Comparison of ENCODE assay signal across 8 cellular contexts in genomic region chr1:37595440-37596181, GRCh38. TPM values are rescaled to one million over a fixed set of nuclear protein-coding genes. Genes with fewer than 3 reads are reported as not detected.
DNase-seq lines count a peak whose midpoint lies in the region; ATAC-seq and TF ChIP-seq lines count a peak whose summit lies in the region.

GNL2 (minus strand) TSS chr1:37595937; CDS start chr1:37595822, 115 bp downstream.

- DNase-seq in CD14-positive monocyte (ENCODE audit: low spot score) (peak; percentile 96), NCI-H82 (lab: John Stamatoyannopoulos, UW) (peak; percentile 99), dorsolateral prefrontal cortex (peak; percentile 93 to 98 (median 96)), right lobe of liver (peak; percentile 98)
- DNase-seq in activated CD4-positive, alpha-beta memory T cell treated with anti-CD3 and anti-CD28 coated beads for 36 hours: peak; percentile 98
- peak; percentile 94 to 96 for DNase-seq in stimulated activated CD4-positive, alpha-beta T cell treated with anti-CD3 and anti-CD28 coated beads, Interleukin-4, amount 100 ng/mL, for 4 hours

- CTCF ChIA-PET in activated CD4-positive, alpha-beta memory T cell treated with anti-CD3 and anti-CD28 coated beads for 36 hours (lab: Charles Lee): interaction anchor here (0.7 to 1.4 kb wide), 4 partner anchors 81 to 95 kb away, joined by 3 to 7 read pairs (median 5); partner anchors contain the start of gene MEAF6

- POLR2A ChIA-PET in activated CD4-positive, alpha-beta memory T cell treated with anti-CD3 and anti-CD28 coated beads for 36 hours (lab: Charles Lee): interaction anchor here (1.0 to 1.8 kb wide), 5 partner anchors 14 to 116 kb away, joined by 3 to 5 read pairs (median 4); partner anchors contain the start of genes CDCA8 and MEAF6

- TF ChIP-seq CTCF in CD14-positive monocyte (IDR thresholded peaks at IDR 0.05) (no peak), dorsolateral prefrontal cortex (IDR thresholded peaks at IDR 0.05 in 54 of 56, conservative IDR thresholded peaks at IDR 0.05 in 2 of 56; ENCODE audit: low read depth in 1 of 56, partially characterized antibody in 56 of 56) (peak in 42 of 56 donors; percentile 9 to 61 (median 32)), right lobe of liver (IDR thresholded peaks at IDR 0.05) (no peak)

- H3K27me3 ChIP-seq in dorsolateral prefrontal cortex (no peaks in the 10 kb centered on the region), right lobe of liver (no peaks in the 10 kb centered on the region)

- H3K36me3 Mint-ChIP-seq in CD14-positive monocyte: peaks cover 25 to 28% of the 10 kb centered on the region in 2 donors
- H3K36me3 Mint-ChIP-seq in activated CD4-positive, alpha-beta memory T cell treated with anti-CD3 and anti-CD28 coated beads for 36 hours: peaks cover 24% of the 10 kb centered on the region

- peak within 1 kb of the TSS; percentile 96 to 99 for H3K4me3 Mint-ChIP-seq in CD14-positive monocyte
- peak within 1 kb of the TSS; percentile 100 for H3K4me3 Mint-ChIP-seq in activated CD4-positive, alpha-beta memory T cell treated with anti-CD3 and anti-CD28 coated beads for 36 hours

- peaks cover 0 to 4% (median 4%) of the 10 kb centered on the region in 3 donors for H3K27me3 Mint-ChIP-seq in CD14-positive monocyte (ENCODE audit: low read depth in 3 of 3)
- H3K27me3 Mint-ChIP-seq in activated CD4-positive, alpha-beta memory T cell treated with anti-CD3 and anti-CD28 coated beads for 36 hours: no peaks in the 10 kb centered on the region

- no peaks in the 10 kb centered on the region for H3K9me3 ChIP-seq in right lobe of liver

- WGBS in right lobe of liver (ENCODE audit: insufficient coverage, low coverage, low lambda C conversion rate, missing lambda C conversion rate): under 1% methylated on average over 32 of the region's 51 CpGs

- H3K27ac Mint-ChIP-seq in CD14-positive monocyte: peak within 1 kb of the TSS; percentile 99 to 100 (median 99)
- H3K27ac Mint-ChIP-seq in activated CD4-positive, alpha-beta memory T cell treated with anti-CD3 and anti-CD28 coated beads for 36 hours: peak within 1 kb of the TSS; percentile 98

- peaks cover 0 to 2% (median 0%) of the 10 kb centered on the region in 7 donors for H3K9me3 Mint-ChIP-seq in CD14-positive monocyte
- H3K9me3 Mint-ChIP-seq in activated CD4-positive, alpha-beta memory T cell treated with anti-CD3 and anti-CD28 coated beads for 36 hours: no peaks in the 10 kb centered on the region

- peaks cover 19% of the 10 kb centered on the region for H3K4me1 Mint-ChIP-seq in CD14-positive monocyte
- H3K4me1 Mint-ChIP-seq in activated CD4-positive, alpha-beta memory T cell treated with anti-CD3 and anti-CD28 coated beads for 36 hours (ENCODE audit: low read depth): peaks cover 37% of the 10 kb centered on the region

- H3K27ac ChIP-seq in dorsolateral prefrontal cortex: peak within 1 kb of the TSS in 51 of 59 donors; percentile 11 to 89 (median 57)
- H3K27ac ChIP-seq in right lobe of liver: peak within 1 kb of the TSS; percentile 37 to 76 (median 71)

- H3K4me3 ChIP-seq in dorsolateral prefrontal cortex: peak within 1 kb of the TSS; percentile 63 to 99 (median 91)
- peak within 1 kb of the TSS; percentile 69 to 87 (median 81) for H3K4me3 ChIP-seq in right lobe of liver

- H3K36me3 ChIP-seq in right lobe of liver: peaks cover 0 to 23% (median 9%) of the 10 kb centered on the region in 4 donors

- ATAC-seq in GM19397 (IDR thresholded peaks at IDR 0.05; ENCODE audit: unreplicated experiment): peak; percentile 97
- peak; percentile 96 for ATAC-seq in HG03571 (IDR thresholded peaks at IDR 0.05; ENCODE audit: unreplicated experiment)
- ATAC-seq in right lobe of liver: peak; percentile 100

- intact Hi-C loops in CD14-positive monocyte (cut with micrococcal nuclease): loop anchor here (2.0 to 10.0 kb wide), 5 partner anchors 38 to 419 kb away; partner anchors contain the start of genes CDCA8 (in 1 of the 2), DNALI1 (in 1 of the 2), MTF1 (in 1 of the 2) and SNIP1 (in 1 of the 2)
- intact Hi-C loops in activated CD4-positive, alpha-beta memory T cell treated with anti-CD3 and anti-CD28 coated beads for 36 hours (cut with micrococcal nuclease): loop anchor here (2.0 to 5.0 kb wide), 3 partner anchors 87 to 118 kb away; partner anchors contain the start of gene CDCA8
- intact Hi-C loops in dorsolateral prefrontal cortex (cut with DNase I): loop anchor here (1.0 to 10.0 kb wide), 6 partner anchors 41 to 262 kb away; partner anchors contain the start of genes CDCA8 (in 2 of the 2), MTF1 (in 2 of the 2), C1orf122 (in 1 of the 2) and MEAF6 (in 1 of the 2)
- intact Hi-C loops in right lobe of liver (cut with DNase I): no loop called here

- TF ChIP-seq POLR2A in right lobe of liver (IDR thresholded peaks at IDR 0.05): peak; percentile 76

- peaks cover 0 to 13% (median 5%) of the 10 kb centered on the region in 4 donors for H3K4me1 ChIP-seq in right lobe of liver

RNA-seq across cellular contexts. Expression of gene GNL2, which starts in this region (rescaled TPM):
- 10 to 100 TPM; 35.4 to 37.2 TPM for polyA plus RNA-seq in CD14-positive monocyte
- total RNA-seq in activated CD4-positive, alpha-beta memory T cell treated with anti-CD3 and anti-CD28 coated beads for 36 hours: 10 to 100 TPM; 70.7 to 71.2 TPM
- total RNA-seq in dorsolateral prefrontal cortex (10 to 100 TPM; 13.0 to 31.1 (median 20.2) TPM), right lobe of liver (10 to 100 TPM; 10.4 to 29.0 (median 19.9) TPM)

Comparison
In these comparisons a context has a peak if more than half of its experiments do, and no peak if none do; other contexts are left out.
1. Peak in every context shown above with its lines: DNase-seq, ATAC-seq, H3K4me3 ChIP-seq and H3K27ac ChIP-seq.
2. CTCF ChIP-seq: peak in dorsolateral prefrontal cortex (42 of 56); none in CD14-positive monocyte (single experiment) and right lobe of liver (0 of 4).
3. intact Hi-C loops: an anchor here in CD14-positive monocyte (2.0 to 10.0 kb wide), activated CD4-positive, alpha-beta memory T cell treated with anti-CD3 and anti-CD28 coated beads for 36 hours (2.0 to 5.0 kb wide) and dorsolateral prefrontal cortex (1.0 to 10.0 kb wide); none called in right lobe of liver.